24 cellular contexts compared by ENCODE assay signal in genomic region chr22:27591060-27591459, GRCh38.
"Had no signal": no experiment of that assay in that cellular context is flagged by ENCODE, and none has a peak within 500 bp of the region (broad histone marks: within the 10 kb centered on the region; RNA-seq: fewer than 3 reads in every experiment).

No MANE protein-coding gene starts in this region.

- H3K27me3 ChIP-seq: adrenal gland, Peyer's patch had no signal

- H3K4me3 ChIP-seq: adrenal gland, K562, Peyer's patch had no signal

- H3K27ac ChIP-seq: adrenal gland, Peyer's patch, VCaP had no signal

- DNase-seq: activated CD4-positive, alpha-beta memory T cell treated with anti-CD3 and anti-CD28 coated beads, Interleukin-2, amount 10 ng/mL, durations not matched to agents 7 days and 5 days; activated CD4-positive, alpha-beta T cell treated with anti-CD3 and anti-CD28 coated beads for 36 hours; activated CD4-positive, alpha-beta T cell treated with anti-CD3 and anti-CD28 coated beads, Interleukin-2, amount 50 U/mL, for 1 hour; activated gamma-delta T cell treated with Interleukin-2 at 50 U/mL for 16 hours; activated naive CD4-positive, alpha-beta T cell treated with anti-CD3 and anti-CD28 coated beads, Interleukin-2, amount 10 ng/mL, durations not matched to agents 7 days and 5 days; activated naive CD8-positive, alpha-beta T cell treated with anti-CD3 and anti-CD28 coated beads, Interleukin-2, amount 10 ng/mL, durations not matched to agents 7 days and 5 days; activated T-cell treated with anti-CD3 and anti-CD28 coated beads for 4 hours; activated T-cell treated with anti-CD3 and anti-CD28 coated beads, Interleukin-2, amount 50 U/mL, for 72 hours; anterior cingulate cortex; Karpas-422; MM.1S; NCI-H1105 treated with DMSO at 0.1 percent for 48 hours; NCI-H1436 treated with DMSO at 0.1 percent for 48 hours; NCI-H187; NCI-H2081; NCI-H446; NCI-H524; SIG-M5; T-helper 17 cell; T-helper 9 cell had no signal

- H3K4me1 ChIP-seq: adrenal gland, Peyer's patch had no signal

- ATAC-seq: activated CD4-positive, alpha-beta T cell treated with anti-CD3 and anti-CD28 coated beads for 36 hours; activated T-cell treated with anti-CD3 and anti-CD28 coated beads, Interleukin-2, amount 50 U/mL, for 72 hours; K562; T-helper 17 cell had no signal

- H3K36me3 ChIP-seq: adrenal gland, Peyer's patch had no signal

- H3K9me3 ChIP-seq: adrenal gland, Peyer's patch had no signal
